ENCODE assay signal across 7 cellular contexts in genomic region chr4:58617226-58617625, GRCh38.
"Had no signal": no experiment of that assay in that cellular context is flagged by ENCODE, and none has a peak within 500 bp of the region (broad histone marks: within the 10 kb centered on the region; RNA-seq: fewer than 3 reads in every experiment).

No MANE protein-coding gene starts in this region.

- H3K4me2 ChIP-seq: KMS-11 had no signal

- H3K9ac ChIP-seq: KMS-11 had no signal

- H3K27ac ChIP-seq: HL-60, KMS-11 had no signal

- FAIRE-seq: HTR-8/SVneo had no signal

- DNase-seq: IMR-90, Karpas-422, KBM-7, KG1 had no signal
